8 cellular contexts compared by ENCODE assay signal in genomic region chr15:62164500-62165028, GRCh38. TPM values are rescaled to one million over a fixed set of nuclear protein-coding genes. Genes with fewer than 3 reads are reported as not detected.
DNase-seq lines count a peak whose midpoint lies in the region; ATAC-seq and TF ChIP-seq lines count a peak whose summit lies in the region.

No MANE protein-coding gene starts in this region.

- H3K27me3 ChIP-seq in neutrophil, result peaks cover 72% of the 10 kb centered on the region

- H3K36me3 ChIP-seq in neutrophil, result no peaks in the 10 kb centered on the region
- no peaks in the 10 kb centered on the region for H3K36me3 ChIP-seq in OCI-LY7 (ENCODE audit: insufficient read depth, low read length)

- POLR2A ChIA-PET in OCI-LY7 (lab: Charles Lee), result no interaction called here

- H3K9me2 ChIP-seq in OCI-LY7 (ENCODE audit: insufficient read depth, low read length), result no peaks in the 10 kb centered on the region

- peak overlapping the region; percentile 57 to 62 for H3K4me3 ChIP-seq in neutrophil (ENCODE audit: low read depth in 1 of 2, low read length in 1 of 2)
- H3K4me3 ChIP-seq in OCI-LY7 (ENCODE audit: low read depth, low read length, poor library complexity, severe bottlenecking), result no peak overlapping the region

- peak; percentile 58 for ATAC-seq in esophagus mucosa
- ATAC-seq in HG03135 (IDR thresholded peaks at IDR 0.05; ENCODE audit: unreplicated experiment), result no peak
- no peak for ATAC-seq in GM18505 (IDR thresholded peaks at IDR 0.05; ENCODE audit: unreplicated experiment)
- ATAC-seq in HG03571 (IDR thresholded peaks at IDR 0.05; ENCODE audit: unreplicated experiment), result no peak

- no peaks in the 10 kb centered on the region for H4K20me1 ChIP-seq in OCI-LY7 (ENCODE audit: insufficient read depth, low read length)

- H3K27ac ChIP-seq in neutrophil (no peak overlapping the region), OCI-LY7 (ENCODE audit: low read depth, low read length, poor library complexity, severe bottlenecking) (no peak overlapping the region)

- peaks cover 25 to 29% of the 10 kb centered on the region in 2 experiments for H3K4me1 ChIP-seq in neutrophil (ENCODE audit: control insufficient read depth in 1 of 2, insufficient read depth in 1 of 2, low read depth in 1 of 2, low read length in 1 of 2)
- no peaks in the 10 kb centered on the region for H3K4me1 ChIP-seq in OCI-LY7 (ENCODE audit: insufficient read depth, low read length, poor library complexity, severe bottlenecking)

- no peak for TF ChIP-seq POLR2A in GM18505 (IDR thresholded peaks at IDR 0.05; ENCODE audit: borderline replicate concordance, extremely low read depth, insufficient read depth, insufficient read length)

- H2AFZ ChIP-seq in OCI-LY7 (ENCODE audit: low read length), result no peak overlapping the region

- in situ Hi-C loops in Caki2 (cut with HindIII; ENCODE audit: low pct_unique_long_range_greater_than_20kb, low sequenced_read_pairs), result no loop called here

- CTCF ChIA-PET in OCI-LY7 (lab: Charles Lee; ENCODE audit: unreplicated experiment), result no interaction called here

- TF ChIP-seq CTCF in neutrophil (IDR thresholded peaks at IDR 0.05) (no peak), OCI-LY7 (conservative IDR thresholded peaks at IDR 0.05; ENCODE audit: low read length) (no peak)

- BruUV-seq in OCI-LY7 (replicated peaks; lab: Mats Ljungman, UMichigan), result no TSS peak

- H3K9me3 ChIP-seq in neutrophil, result no peaks in the 10 kb centered on the region
- H3K9me3 ChIP-seq in OCI-LY7 (ENCODE audit: low read length), result no peaks in the 10 kb centered on the region

- intact Hi-C loops in OCI-LY7 (cut with micrococcal nuclease; ENCODE audit: unreplicated experiment), result no loop called here

- H3K79me2 ChIP-seq in OCI-LY7 (ENCODE audit: insufficient read depth, low read depth, low read length), result no peaks in the 10 kb centered on the region

- no peak overlapping the region for H3K4me2 ChIP-seq in OCI-LY7 (ENCODE audit: low read length)

- DNase-seq in Caki2 (ENCODE audit: low read depth) (peak; percentile 20), RPMI8226 (peak; percentile 46), OCI-LY7 (ENCODE audit: low spot score) (no peak)

RNA-seq across cellular contexts. Expression of gene C2CD4B, which starts 0.5 kb away (rescaled TPM):
- total RNA-seq in Caki2 (2014; rRNA removed; shearing (Covaris generic); ENCODE audit: low replicate concordance), result not detected in 2 replicates
- total RNA-seq in esophagus mucosa (0.24 TPM), OCI-LY7 (2022) (not detected in 2 replicates)
- total RNA-seq in OCI-LY7 (2014; rRNA removed; shearing (Covaris generic)), result not detected in 2 replicates
